21 cellular contexts compared by ENCODE assay signal in genomic region chr12:27042018-27042417, GRCh38. TPM values are rescaled to one million over a fixed set of nuclear protein-coding genes. Genes with fewer than 3 reads are reported as not detected.
"Had no signal": no experiment of that assay in that cellular context is flagged by ENCODE, and none has a peak within 500 bp of the region (broad histone marks: within the 10 kb centered on the region; RNA-seq: fewer than 3 reads in every experiment).

No MANE protein-coding gene starts in this region.

RNA-seq across cellular contexts. Expression of gene C12orf71, which starts 40.4 kb away (rescaled TPM):
- total RNA-seq: activated naive CD4-positive, alpha-beta T cell treated with anti-CD3 and anti-CD28 coated beads for 36 hours; activated naive CD4-positive, alpha-beta T cell treated with anti-CD3 and anti-CD28 coated beads, Interleukin-2, amount 50 U/mL, for 72 hours; activated naive CD8-positive, alpha-beta T cell treated with anti-CD3 and anti-CD28 coated beads for 36 hours; activated naive CD8-positive, alpha-beta T cell treated with anti-CD3 and anti-CD28 coated beads, Interleukin-2, amount 10 ng/mL, durations not matched to agents 7 days and 5 days; activated T-cell treated with anti-CD3 and anti-CD28 coated beads, Interleukin-2, amount 50 U/mL, for 4 hours; activated T-cell treated with anti-CD3 and anti-CD28 coated beads, Interleukin-2, amount 50 U/mL, for 72 hours; activated T-helper 1 cell treated with anti-CD3 and anti-CD28 coated beads, Interleukin-12 subunit alpha, Interleukin-12 subunit beta, Interleukin-2, Interleukin-4 antibody, amounts not matched to agents 30 ng/mL and 10 ng/mL and 1 ng/mL, durations not matched to agents 14 hours and 24 hours and 36 hours; activated T-helper 17 cell treated with anti-CD3 and anti-CD28 coated beads, Interleukin-2, amount 50 U/mL, for 72 hours; activated T-helper 2 cell treated with anti-CD3 and anti-CD28 coated beads, Interferon-gamma antibody, Interleukin-2, Interleukin-4, amounts not matched to agents 10 μg/mL and 5 μg/mL and 100 μg/mL, durations not matched to agents 14 hours and 24 hours and 36 hours; adrenal gland; aorta; ascending aorta; astrocyte; body of pancreas; breast epithelium; bronchial epithelial cell; cardiac muscle cell; cardiac septum; cerebellum; chondrocyte had no signal
- polyA plus RNA-seq: adipose tissue, adrenal gland, aorta, cardiac muscle cell had no signal
